19 cellular contexts compared by ENCODE assay signal in genomic region chr11:65778431-65778900, GRCh38. TPM values are rescaled to one million over a fixed set of nuclear protein-coding genes. Genes with fewer than 3 reads are reported as not detected.
DNase-seq lines count a peak whose midpoint lies in the region; ATAC-seq and TF ChIP-seq lines count a peak whose summit lies in the region.
"Had no signal": no experiment of that assay in that cellular context is flagged by ENCODE, and none has a peak within 500 bp of the region (broad histone marks: within the 10 kb centered on the region; RNA-seq: fewer than 3 reads in every experiment).

No MANE protein-coding gene starts in this region.

- H3K4me1 ChIP-seq in Panc1 (ENCODE audit: control insufficient read depth, insufficient read depth, low read length), result peaks cover 10% of the 10 kb centered on the region
- H3K4me1 ChIP-seq in esophagus muscularis mucosa, result peaks cover 12 to 52% (median 46%) of the 10 kb centered on the region in 4 donors

- TF ChIP-seq EP300 in esophagus muscularis mucosa (IDR thresholded peaks at IDR 0.05), result no peak

- CTCF ChIA-PET in activated CD8-positive, alpha-beta T cell treated with anti-CD3 and anti-CD28 coated beads for 36 hours (lab: Charles Lee), result interaction anchor here (1.4 to 12.0 kb wide), 21 partner anchors 8 to 267 kb away, joined by 3 to 235 read pairs (median 20); partner anchors contain the start of genes CCDC85B, FIBP, KAT5 and RNASEH2C
- CTCF ChIA-PET in activated CD8-positive, alpha-beta T cell treated with anti-CD3 and anti-CD28 coated beads, Interleukin-2, amount 10 ng/mL, durations not matched to agents 7 days and 5 days (lab: Charles Lee), result interaction anchor here (1.4 to 10.0 kb wide), 14 partner anchors 8 to 114 kb away, joined by 3 to 210 read pairs (median 24); partner anchors contain the start of genes CCDC85B, FIBP, KAT5 and MUS81
- CTCF ChIA-PET in Panc1 (lab: Charles Lee), result interaction anchor here (0.6 to 1.9 kb wide), 4 partner anchors 14 to 77 kb away, joined by 3 to 11 read pairs (median 4); partner anchors contain the start of gene KAT5

- ATAC-seq in activated CD8-positive, alpha-beta T cell treated with anti-CD3 and anti-CD28 coated beads for 36 hours, result no peak
- no peak for ATAC-seq in activated CD8-positive, alpha-beta T cell treated with anti-CD3 and anti-CD28 coated beads, Interleukin-2, amount 10 ng/mL, durations not matched to agents 7 days and 5 days
- ATAC-seq in Panc1 (no peak), GM21786 (IDR thresholded peaks at IDR 0.05; ENCODE audit: unreplicated experiment) (no peak), GM21528 (IDR thresholded peaks at IDR 0.05; ENCODE audit: low FRiP score, unreplicated experiment) (no peak)
- ATAC-seq: WTC11 had no signal

- H3K36me3 ChIP-seq in Panc1 (ENCODE audit: control insufficient read depth, insufficient read depth, low read length), result peaks cover 3% of the 10 kb centered on the region; the same call in 1 of the 2 replicates
- peaks cover 12 to 34% (median 32%) of the 10 kb centered on the region in 4 donors for H3K36me3 ChIP-seq in esophagus muscularis mucosa

- H3K27me3 ChIP-seq in Panc1 (ENCODE audit: control insufficient read depth, insufficient read depth, low read length) (no peaks in the 10 kb centered on the region), esophagus muscularis mucosa (no peaks in the 10 kb centered on the region)
- H3K27me3 ChIP-seq: MG63 had no signal

- no peak for DNase-seq in activated CD8-positive, alpha-beta T cell treated with anti-CD3 and anti-CD28 coated beads for 36 hours
- DNase-seq in activated CD8-positive, alpha-beta T cell treated with anti-CD3 and anti-CD28 coated beads, Interleukin-2, amount 10 ng/mL, durations not matched to agents 7 days and 5 days, result no peak
- DNase-seq in Panc1 (ENCODE audit: low read depth, low spot score) (no peak), esophagus muscularis mucosa (ENCODE audit: extremely low spot score) (peak; percentile 45), NCI-H226 (no peak)
- DNase-seq in stimulated activated CD8-positive, alpha-beta memory T cell treated with anti-CD3 and anti-CD28 coated beads, Interleukin-4, amount 100 ng/mL, for 48 hours, result peak; percentile 17
- DNase-seq: caudate nucleus, MG63, NCI-H2029 treated with DMSO at 0.1 percent for 48 hours, NCI-H69, SW 1271 had no signal

- no peak for TF ChIP-seq POLR2A in esophagus muscularis mucosa (IDR thresholded peaks at IDR 0.05; ENCODE audit: low read depth)

- POLR2A ChIA-PET in activated CD8-positive, alpha-beta T cell treated with anti-CD3 and anti-CD28 coated beads for 36 hours (lab: Charles Lee), result interaction anchor here (1.0 to 2.0 kb wide), 3 partner anchors 59 to 210 kb away, joined by 3 to 13 read pairs (median 3); partner anchors contain the start of gene KAT5
- POLR2A ChIA-PET in activated CD8-positive, alpha-beta T cell treated with anti-CD3 and anti-CD28 coated beads, Interleukin-2, amount 10 ng/mL, durations not matched to agents 7 days and 5 days (lab: Charles Lee), result interaction anchor here (1.1 to 1.9 kb wide), 2 partner anchors 67 to 107 kb away, joined by 3 to 7 read pairs; no protein-coding TSS in a partner anchor
- POLR2A ChIA-PET in Panc1 (lab: Charles Lee), result interaction anchor here (0.6 kb wide), 1 partner anchor 14 kb away, joined by 3 read pairs; no protein-coding TSS in a partner anchor

- H3K27ac Mint-ChIP-seq in activated CD8-positive, alpha-beta T cell treated with anti-CD3 and anti-CD28 coated beads for 36 hours, result no peak overlapping the region
- H3K27ac Mint-ChIP-seq in activated CD8-positive, alpha-beta T cell treated with anti-CD3 and anti-CD28 coated beads, Interleukin-2, amount 10 ng/mL, durations not matched to agents 7 days and 5 days, result no peak overlapping the region
- H3K27ac Mint-ChIP-seq: CD4-positive, alpha-beta T cell; WTC11 had no signal

- peaks cover 32% of the 10 kb centered on the region for H3K4me1 Mint-ChIP-seq in activated CD8-positive, alpha-beta T cell treated with anti-CD3 and anti-CD28 coated beads for 36 hours (ENCODE audit: low read depth)
- H3K4me1 Mint-ChIP-seq in activated CD8-positive, alpha-beta T cell treated with anti-CD3 and anti-CD28 coated beads, Interleukin-2, amount 10 ng/mL, durations not matched to agents 7 days and 5 days (ENCODE audit: low read depth), result peaks cover 15% of the 10 kb centered on the region

- H3K4me3 ChIP-seq in Panc1 (ENCODE audit: low read depth in 2 of 2, low read length in 2 of 2) (no peak overlapping the region), esophagus muscularis mucosa (peak overlapping the region in 1 of 4 donors; percentile 99)

- no peaks in the 10 kb centered on the region for H3K9me3 ChIP-seq in Panc1 (ENCODE audit: control insufficient read depth, insufficient read depth, low read depth, low read length)
- no peaks in the 10 kb centered on the region for H3K9me3 ChIP-seq in esophagus muscularis mucosa
- H3K9me3 ChIP-seq: MG63 had no signal

- H3K27ac ChIP-seq in Panc1 (ENCODE audit: low read length) (no peak overlapping the region), esophagus muscularis mucosa (replicated peaks in 1 of 4) (no peak overlapping the region)

- peaks cover 2% of the 10 kb centered on the region for H3K27me3 Mint-ChIP-seq in activated CD8-positive, alpha-beta T cell treated with anti-CD3 and anti-CD28 coated beads for 36 hours
- no peaks in the 10 kb centered on the region for H3K27me3 Mint-ChIP-seq in activated CD8-positive, alpha-beta T cell treated with anti-CD3 and anti-CD28 coated beads, Interleukin-2, amount 10 ng/mL, durations not matched to agents 7 days and 5 days (ENCODE audit: low read depth)
- H3K27me3 Mint-ChIP-seq: CD4-positive, alpha-beta T cell had no signal

- peaks cover 18% of the 10 kb centered on the region for H3K36me3 Mint-ChIP-seq in activated CD8-positive, alpha-beta T cell treated with anti-CD3 and anti-CD28 coated beads for 36 hours (ENCODE audit: low read depth)
- H3K36me3 Mint-ChIP-seq in activated CD8-positive, alpha-beta T cell treated with anti-CD3 and anti-CD28 coated beads, Interleukin-2, amount 10 ng/mL, durations not matched to agents 7 days and 5 days (ENCODE audit: low read depth), result peaks cover 16% of the 10 kb centered on the region
- H3K36me3 Mint-ChIP-seq: WTC11 had no signal

- WGBS in esophagus muscularis mucosa, result 95% methylated on average over 4 of the region's 20 CpGs

- no peaks in the 10 kb centered on the region for H3K9me3 Mint-ChIP-seq in activated CD8-positive, alpha-beta T cell treated with anti-CD3 and anti-CD28 coated beads for 36 hours
- H3K9me3 Mint-ChIP-seq in activated CD8-positive, alpha-beta T cell treated with anti-CD3 and anti-CD28 coated beads, Interleukin-2, amount 10 ng/mL, durations not matched to agents 7 days and 5 days (ENCODE audit: insufficient read depth), result no peaks in the 10 kb centered on the region
- H3K9me3 Mint-ChIP-seq: CD4-positive, alpha-beta T cell; WTC11 had no signal

- intact Hi-C loops in activated CD8-positive, alpha-beta T cell treated with anti-CD3 and anti-CD28 coated beads for 36 hours (cut with micrococcal nuclease), result no loop called here
- intact Hi-C loops in Panc1 (cut with micrococcal nuclease; ENCODE audit: unreplicated experiment) (no loop called here), esophagus muscularis mucosa (cut with DNase I) (loop anchor here (5.0 kb wide), 1 partner anchor 61 kb away; no protein-coding TSS in a partner anchor)

- TF ChIP-seq CTCF in activated CD8-positive, alpha-beta T cell treated with anti-CD3 and anti-CD28 coated beads for 36 hours (IDR thresholded peaks at IDR 0.05), result no peak
- TF ChIP-seq CTCF in Panc1 (IDR thresholded peaks at IDR 0.05) (no peak), esophagus muscularis mucosa (IDR thresholded peaks at IDR 0.05) (no peak)

- peak overlapping the region; percentile 89 for H3K4me3 Mint-ChIP-seq in activated CD8-positive, alpha-beta T cell treated with anti-CD3 and anti-CD28 coated beads for 36 hours
- H3K4me3 Mint-ChIP-seq in activated CD8-positive, alpha-beta T cell treated with anti-CD3 and anti-CD28 coated beads, Interleukin-2, amount 10 ng/mL, durations not matched to agents 7 days and 5 days, result no peak overlapping the region

- TSS peak; percentile 4 for BruUV-seq in Panc1 (replicated peaks; lab: Mats Ljungman, UMichigan)

- in situ Hi-C loops in Panc1 (cut with HindIII; ENCODE audit: low pct_unique_long_range_greater_than_20kb, low sequenced_read_pairs), result no loop called here

RNA-seq across cellular contexts. Expression of gene AP5B1, which starts 2.3 kb away (rescaled TPM):
- total RNA-seq in activated CD8-positive, alpha-beta T cell treated with anti-CD3 and anti-CD28 coated beads for 36 hours, result 10 to 100 TPM; 30.9 to 31.1 TPM
- 10 to 100 TPM; 21.9 to 22.5 TPM for total RNA-seq in activated CD8-positive, alpha-beta T cell treated with anti-CD3 and anti-CD28 coated beads, Interleukin-2, amount 10 ng/mL, durations not matched to agents 7 days and 5 days
- total RNA-seq in Panc1 (2021; ENCODE audit: unreplicated experiment), result 35.0 TPM
- 22.7 TPM for polyA plus RNA-seq in Panc1 (2012; ENCODE audit: insufficient read length)
- total RNA-seq in esophagus muscularis mucosa, result 10 to 100 TPM; 15.0 to 28.0 (median 24.2) TPM

RNA-seq across cellular contexts. Expression of gene OVOL1, which starts 8.4 kb away (rescaled TPM):
- 1 to 10 TPM in 1 of 2 experiments, under 1 TPM in 1; 0.90 to 1.2 TPM for total RNA-seq in activated CD8-positive, alpha-beta T cell treated with anti-CD3 and anti-CD28 coated beads for 36 hours
- total RNA-seq in activated CD8-positive, alpha-beta T cell treated with anti-CD3 and anti-CD28 coated beads, Interleukin-2, amount 10 ng/mL, durations not matched to agents 7 days and 5 days, result under 1 TPM in 1 of 2 experiments, not detected in 1; 0.08 TPM
- 0.23 TPM for total RNA-seq in Panc1 (2021; ENCODE audit: unreplicated experiment)
- polyA plus RNA-seq in Panc1 (2012; ENCODE audit: insufficient read length), result not detected
- total RNA-seq in esophagus muscularis mucosa, result not detected
- total RNA-seq: A172, fibroblast of villous mesenchyme, pulmonary artery endothelial cell had no signal

RNA-seq across cellular contexts. Expression of gene SNX32, which starts 55.3 kb away (rescaled TPM):
- total RNA-seq in activated CD8-positive, alpha-beta T cell treated with anti-CD3 and anti-CD28 coated beads for 36 hours, result 1 to 10 TPM; 1.6 to 2.1 TPM
- 1 to 10 TPM in 1 of 2 experiments, under 1 TPM in 1; 0.44 to 1.6 TPM for total RNA-seq in activated CD8-positive, alpha-beta T cell treated with anti-CD3 and anti-CD28 coated beads, Interleukin-2, amount 10 ng/mL, durations not matched to agents 7 days and 5 days
- total RNA-seq in Panc1 (2021; ENCODE audit: unreplicated experiment) (not detected), esophagus muscularis mucosa (under 1 TPM; 0.33 to 0.78 (median 0.41) TPM)
- polyA plus RNA-seq in Panc1 (2012; ENCODE audit: insufficient read length), result 0.47 TPM
- total RNA-seq: A172, HT-29 had no signal

RNA-seq across cellular contexts. Expression of gene RNASEH2C, which starts 57.9 kb away (rescaled TPM):
- 100 to 1,000 TPM; 101 to 109 TPM for total RNA-seq in activated CD8-positive, alpha-beta T cell treated with anti-CD3 and anti-CD28 coated beads for 36 hours
- 10 to 100 TPM; 88.0 to 92.3 TPM for total RNA-seq in activated CD8-positive, alpha-beta T cell treated with anti-CD3 and anti-CD28 coated beads, Interleukin-2, amount 10 ng/mL, durations not matched to agents 7 days and 5 days
- total RNA-seq in Panc1 (2021; ENCODE audit: unreplicated experiment) (107 TPM), esophagus muscularis mucosa (100 to 1,000 TPM in 1 of 4 donors, 10 to 100 TPM in 3; 72.1 to 137 (median 80.9) TPM)
- polyA plus RNA-seq in Panc1 (2012; ENCODE audit: insufficient read length), result 133 TPM

Comparison
In these comparisons a context has a peak if more than half of its experiments do, and no peak if none do; other contexts are left out.
1. DNase-seq: peak in esophagus muscularis mucosa (single experiment) and stimulated activated CD8-positive, alpha-beta memory T cell treated with anti-CD3 and anti-CD28 coated beads, Interleukin-4, amount 100 ng/mL, for 48 hours (single experiment); none in activated CD8-positive, alpha-beta T cell treated with anti-CD3 and anti-CD28 coated beads for 36 hours (single experiment), activated CD8-positive, alpha-beta T cell treated with anti-CD3 and anti-CD28 coated beads, Interleukin-2, amount 10 ng/mL, durations not matched to agents 7 days and 5 days (single experiment), Panc1 (single experiment) and NCI-H226 (single experiment).